In the genomic region with DNA sequence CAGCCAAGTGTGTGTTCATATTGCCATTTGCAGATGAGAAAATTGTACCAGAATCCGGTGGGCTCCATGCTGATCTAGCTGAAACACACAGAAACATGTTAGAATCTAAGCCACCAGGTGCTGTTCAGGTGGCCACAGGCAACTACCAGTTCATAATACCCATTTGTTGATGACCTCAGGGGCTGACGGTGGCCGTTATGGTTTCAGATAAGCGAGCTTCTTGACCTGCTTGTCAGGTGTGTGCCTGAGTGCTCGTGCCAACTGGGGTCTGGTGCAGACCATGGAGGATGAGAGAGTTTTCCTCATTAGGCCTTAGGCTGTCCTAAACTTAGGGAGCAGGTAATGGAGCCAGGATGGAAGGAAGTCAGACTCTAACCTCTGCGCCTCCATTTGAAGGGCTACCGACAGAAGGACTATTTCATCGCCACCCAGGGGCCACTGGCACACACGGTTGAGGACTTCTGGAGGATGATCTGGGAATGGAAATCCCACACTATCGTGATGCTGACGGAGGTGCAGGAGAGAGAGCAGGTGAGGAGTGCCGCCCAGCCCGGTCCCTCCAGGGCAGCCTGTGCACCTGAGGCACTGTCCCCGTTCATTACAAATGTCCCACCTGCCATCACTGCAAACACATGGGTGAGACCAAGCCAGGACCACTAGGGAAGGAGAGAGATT, we compare ENCODE assay signal across 16 cellular contexts.
"Had no signal": no experiment of that assay in that cellular context is flagged by ENCODE, and none has a peak within 500 bp of the region (broad histone marks: within the 10 kb centered on the region; RNA-seq: fewer than 3 reads in every experiment).

No MANE protein-coding gene starts in this region.

- H3K36me3 ChIP-seq: colonic mucosa, gastrocnemius medialis, SJCRH30 had no signal

- H3K4me1 ChIP-seq: colonic mucosa, gastrocnemius medialis had no signal

- H3K27ac ChIP-seq: colonic mucosa, gastrocnemius medialis, left ventricle myocardium inferior, SJCRH30 had no signal

- H3K27me3 Mint-ChIP-seq: activated CD4-positive, alpha-beta T cell treated with anti-CD3 and anti-CD28 coated beads, Interleukin-2, amount 10 ng/mL, durations not matched to agents 7 days and 5 days; activated naive CD8-positive, alpha-beta T cell treated with anti-CD3 and anti-CD28 coated beads, Interleukin-2, amount 10 ng/mL, durations not matched to agents 7 days and 5 days; naive B cell; stimulated activated naive CD8-positive, alpha-beta T cell treated with anti-CD3 and anti-CD28 coated beads, Interleukin-15, Interleukin-2, amounts not matched to agents 100 ng/mL and 50 ng/mL, for 24 hours had no signal

- H3K9me3 Mint-ChIP-seq: activated CD4-positive, alpha-beta T cell treated with anti-CD3 and anti-CD28 coated beads, Interleukin-2, amount 10 ng/mL, durations not matched to agents 7 days and 5 days; activated naive CD8-positive, alpha-beta T cell treated with anti-CD3 and anti-CD28 coated beads, Interleukin-2, amount 10 ng/mL, durations not matched to agents 7 days and 5 days; brain; naive B cell; stimulated activated naive CD8-positive, alpha-beta T cell treated with anti-CD3 and anti-CD28 coated beads, Interleukin-15, Interleukin-2, amounts not matched to agents 100 ng/mL and 50 ng/mL, for 24 hours had no signal

- H3K4me3 Mint-ChIP-seq: activated CD4-positive, alpha-beta T cell treated with anti-CD3 and anti-CD28 coated beads, Interleukin-2, amount 10 ng/mL, durations not matched to agents 7 days and 5 days; activated naive CD8-positive, alpha-beta T cell treated with anti-CD3 and anti-CD28 coated beads, Interleukin-2, amount 10 ng/mL, durations not matched to agents 7 days and 5 days; brain; naive B cell; stimulated activated naive CD8-positive, alpha-beta T cell treated with anti-CD3 and anti-CD28 coated beads, Interleukin-15, Interleukin-2, amounts not matched to agents 100 ng/mL and 50 ng/mL, for 24 hours had no signal

- DNase-seq: activated CD4-positive, alpha-beta T cell treated with anti-CD3 and anti-CD28 coated beads, Interleukin-2, amount 10 ng/mL, durations not matched to agents 7 days and 5 days; activated naive CD8-positive, alpha-beta T cell treated with anti-CD3 and anti-CD28 coated beads, Interleukin-2, amount 10 ng/mL, durations not matched to agents 7 days and 5 days; central memory CD4-positive, alpha-beta T cell; colonic mucosa; gastrocnemius medialis; left ventricle myocardium inferior; mammary epithelial cell; mucosa of descending colon; naive B cell; SJCRH30; stimulated activated CD4-positive, alpha-beta T cell treated with anti-CD3 and anti-CD28 coated beads, Interleukin-12 subunit alpha, Interleukin-12 subunit beta, amount 100 ng/mL, for 4 hours; stimulated activated CD4-positive, alpha-beta T cell treated with anti-CD3 and anti-CD28 coated beads, Interleukin-2, amount 100 ng/mL, for 24 hours; trophoblast cell had no signal

- ATAC-seq: esophagus mucosa, gastrocnemius medialis, mucosa of descending colon had no signal

- H3K27me3 ChIP-seq: colonic mucosa, gastrocnemius medialis, SJCRH30 had no signal

- H3K4me3 ChIP-seq: colonic mucosa, gastrocnemius medialis, left ventricle myocardium inferior, mucosa of descending colon, SJCRH30 had no signal

- H3K27ac Mint-ChIP-seq: activated CD4-positive, alpha-beta T cell treated with anti-CD3 and anti-CD28 coated beads, Interleukin-2, amount 10 ng/mL, durations not matched to agents 7 days and 5 days; activated naive CD8-positive, alpha-beta T cell treated with anti-CD3 and anti-CD28 coated beads, Interleukin-2, amount 10 ng/mL, durations not matched to agents 7 days and 5 days; brain; stimulated activated naive CD8-positive, alpha-beta T cell treated with anti-CD3 and anti-CD28 coated beads, Interleukin-15, Interleukin-2, amounts not matched to agents 100 ng/mL and 50 ng/mL, for 24 hours had no signal

- H3K9me3 ChIP-seq: colonic mucosa, gastrocnemius medialis, left ventricle myocardium inferior, mucosa of descending colon, SJCRH30 had no signal
